ENCODE assay signal across 17 cellular contexts in the genomic region with DNA sequence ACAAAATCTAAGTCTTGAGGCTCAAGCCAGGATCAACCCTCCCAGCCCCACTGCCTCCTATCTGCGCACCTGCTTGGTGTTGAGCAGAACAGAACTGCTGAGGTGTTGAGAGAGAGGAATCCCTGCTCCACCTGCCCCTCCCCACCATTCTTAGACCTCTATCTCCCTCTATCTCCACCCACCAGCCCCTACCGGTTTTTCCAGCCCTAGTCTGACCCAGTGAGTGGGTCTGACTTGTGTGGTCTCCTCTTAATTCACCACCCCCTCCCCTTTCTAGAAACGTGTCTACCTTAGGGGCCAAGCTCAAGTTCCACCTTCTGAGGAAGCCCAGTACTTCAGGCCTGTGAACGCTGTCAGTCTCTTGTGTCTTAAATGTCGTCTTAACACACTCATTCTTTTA.
A peak's percentile ranks its signal among the peaks of the same experiment; 100 is the strongest.
DNase-seq lines count a peak whose midpoint lies in the region; ATAC-seq, FAIRE-seq and TF ChIP-seq lines count a peak whose summit lies in the region.
"Had no signal": no experiment of that assay in that cellular context is flagged by ENCODE, and none has a peak within 500 bp of the region (broad histone marks: within the 10 kb centered on the region; RNA-seq: fewer than 3 reads in every experiment).

No MANE protein-coding gene starts in this region.

- no peaks in the 10 kb centered on the region for H3K36me3 Mint-ChIP-seq in activated CD4-positive, alpha-beta T cell treated with anti-CD3 and anti-CD28 coated beads, Interleukin-2, amount 10 ng/mL, durations not matched to agents 7 days and 5 days (ENCODE audit: low read depth)
- no peaks in the 10 kb centered on the region for H3K36me3 Mint-ChIP-seq in GM23338 (ENCODE audit: low read depth)
- no peaks in the 10 kb centered on the region for H3K36me3 Mint-ChIP-seq in mesothelial cell of epicardium

- H4K20me1 ChIP-seq in GM23338 (replicated peaks; ENCODE audit: insufficient read depth) = no peaks in the 10 kb centered on the region
- no peaks in the 10 kb centered on the region; the same call in 1 of the 2 replicates for H4K20me1 ChIP-seq in K562 (replicated peaks; ENCODE audit: control insufficient read depth, insufficient read depth, low read length)

- TF ChIP-seq RAD21 in K562 (CRISPR knock-in tag; conservative IDR thresholded peaks at IDR 0.05 in 1 of 2, IDR thresholded peaks at IDR 0.05 in 1 of 2) = peak in 1 of 2 experiments; percentile 5; a peak in 1 of 4 replicates

- H3K4me2 ChIP-seq in GM23338 = peak overlapping the region; percentile 68
- H3K4me2 ChIP-seq in K562 (ENCODE audit: insufficient read depth, low read length) = no peak overlapping the region
- H3K4me2 ChIP-seq: PC-9 had no signal

- no peak for TF ChIP-seq POLR2A in K562 (conservative IDR thresholded peaks at IDR 0.05)
- no peak for TF ChIP-seq POLR2A in H54 (IDR thresholded peaks at IDR 0.05; ENCODE audit: low read depth, low read length)

- H3K4me3 ChIP-seq in GM23338 (peak overlapping the region; percentile 28), K562 (no peak overlapping the region)
- H3K4me3 ChIP-seq: GM12878, PC-9 had no signal

- H3K79me2 ChIP-seq in GM23338 (replicated peaks; ENCODE audit: insufficient read depth) (peaks cover 47% of the 10 kb centered on the region), K562 (ENCODE audit: control insufficient read depth, insufficient read depth, low read length) (no peaks in the 10 kb centered on the region)

- no peak overlapping the region for H2AFZ ChIP-seq in GM23338
- H2AFZ ChIP-seq in K562 (ENCODE audit: low read depth, low read length) = no peak overlapping the region
- H2AFZ ChIP-seq: PC-9 had no signal

- intact Hi-C loops in K562 (cut with micrococcal nuclease) = no loop called here

- ATAC-seq in GM23338 = peak; percentile 72
- ATAC-seq in K562 = no peak
- ATAC-seq in GM18502 (IDR thresholded peaks at IDR 0.05; ENCODE audit: poor library complexity, unreplicated experiment) = no peak
- ATAC-seq: GM12878 had no signal

- 0 out of 4 replicates have a peak, but pooled peaks of 1 of the 2 experiments have one; percentile 13 for TF ChIP-seq CTCF in GM23338 (conservative IDR thresholded peaks at IDR 0.05; ENCODE audit: low read depth in 2 of 2)
- TF ChIP-seq CTCF in K562 (IDR thresholded peaks at IDR 0.05 in 2 of 3, conservative IDR thresholded peaks at IDR 0.05 in 1 of 3; ENCODE audit: insufficient read depth in 2 of 3, low read depth in 1 of 3, low read length in 3 of 3) = no peak
- no peak for TF ChIP-seq CTCF in mesothelial cell of epicardium (IDR thresholded peaks at IDR 0.05; ENCODE audit: unreplicated experiment)

- H3F3A ChIP-seq in GM23338 (replicated peaks; ENCODE audit: low read depth) = peaks cover 19% of the 10 kb centered on the region

- no peaks in the 10 kb centered on the region for H3K9me3 Mint-ChIP-seq in activated CD4-positive, alpha-beta T cell treated with anti-CD3 and anti-CD28 coated beads, Interleukin-2, amount 10 ng/mL, durations not matched to agents 7 days and 5 days
- H3K9me3 Mint-ChIP-seq in GM23338 = no peaks in the 10 kb centered on the region
- no peaks in the 10 kb centered on the region for H3K9me3 Mint-ChIP-seq in mesothelial cell of epicardium
- H3K9me3 Mint-ChIP-seq: CD14-positive monocyte had no signal

- peaks cover 40% of the 10 kb centered on the region for H3K4me1 Mint-ChIP-seq in activated CD4-positive, alpha-beta T cell treated with anti-CD3 and anti-CD28 coated beads, Interleukin-2, amount 10 ng/mL, durations not matched to agents 7 days and 5 days
- H3K4me1 Mint-ChIP-seq in GM23338 (peaks cover 69% of the 10 kb centered on the region), mesothelial cell of epicardium (peaks cover 34% of the 10 kb centered on the region)

- no peaks in the 10 kb centered on the region for H3K27me3 Mint-ChIP-seq in activated CD4-positive, alpha-beta T cell treated with anti-CD3 and anti-CD28 coated beads, Interleukin-2, amount 10 ng/mL, durations not matched to agents 7 days and 5 days
- H3K27me3 Mint-ChIP-seq in GM23338 (ENCODE audit: insufficient read depth, low read depth, poor library complexity) (peaks cover 7% of the 10 kb centered on the region), mesothelial cell of epicardium (ENCODE audit: low read depth) (no peaks in the 10 kb centered on the region)

- H3K4me1 ChIP-seq in GM23338 (ENCODE audit: insufficient read depth) (peaks cover 65% of the 10 kb centered on the region), K562 (replicated peaks in 1 of 2; ENCODE audit: control insufficient read depth in 2 of 2, insufficient read depth in 2 of 2, low read length in 2 of 2) (no peaks in the 10 kb centered on the region)

- POLR2A ChIA-PET in activated CD4-positive, alpha-beta T cell treated with anti-CD3 and anti-CD28 coated beads, Interleukin-2, amount 10 ng/mL, durations not matched to agents 7 days and 5 days (lab: Charles Lee) = no interaction called here
- POLR2A ChIA-PET in K562 (lab: Yijun Ruan, JAX) = interaction anchor here (0.7 kb wide), 1 partner anchor 742 kb away, joined by 3 read pairs; no protein-coding TSS in a partner anchor

- CTCF ChIA-PET in activated CD4-positive, alpha-beta T cell treated with anti-CD3 and anti-CD28 coated beads, Interleukin-2, amount 10 ng/mL, durations not matched to agents 7 days and 5 days (lab: Charles Lee) = interaction anchor here (1.2 to 1.3 kb wide), 3 partner anchors 54 to 116 kb away, joined by 3 to 4 read pairs (median 3); no protein-coding TSS in a partner anchor
- CTCF ChIA-PET in K562 (lab: Yijun Ruan, JAX; ENCODE audit: low intra/inter-chr PET ratio) = no interaction called here

- H3K27me3 ChIP-seq in GM23338 (ENCODE audit: insufficient read depth) = no peaks in the 10 kb centered on the region
- peaks cover 4 to 29% of the 10 kb centered on the region in 2 experiments; a peak in 4 of 5 replicates for H3K27me3 ChIP-seq in K562 (ENCODE audit: control insufficient read depth in 2 of 2, insufficient read depth in 2 of 2, low read length in 2 of 2)

- H3K36me3 ChIP-seq in GM23338 (ENCODE audit: insufficient read depth) (no peaks in the 10 kb centered on the region), K562 (ENCODE audit: control insufficient read depth, insufficient read depth, low read length) (no peaks in the 10 kb centered on the region)

- H3K9me1 ChIP-seq in K562 (ENCODE audit: control insufficient read depth, insufficient read depth, low read length) = no peaks in the 10 kb centered on the region

- TF ChIP-seq EP300 in K562 (IDR thresholded peaks at IDR 0.05; ENCODE audit: low read length) = no peak

- in situ Hi-C loops in K562 (cut with MboI) = no loop called here

- no peak overlapping the region for H3K9ac ChIP-seq in K562 (ENCODE audit: insufficient read depth in 1 of 2, low read depth in 2 of 2, low read length in 2 of 2)

- peaks cover 5% of the 10 kb centered on the region for H3K9me2 ChIP-seq in GM23338 (ENCODE audit: insufficient read depth)

- H3K4me3 Mint-ChIP-seq in activated CD4-positive, alpha-beta T cell treated with anti-CD3 and anti-CD28 coated beads, Interleukin-2, amount 10 ng/mL, durations not matched to agents 7 days and 5 days = no peak overlapping the region
- peak overlapping the region; percentile 49 for H3K4me3 Mint-ChIP-seq in GM23338
- H3K4me3 Mint-ChIP-seq in mesothelial cell of epicardium = no peak overlapping the region
- H3K4me3 Mint-ChIP-seq: CD14-positive monocyte had no signal

- H3K27ac Mint-ChIP-seq in activated CD4-positive, alpha-beta T cell treated with anti-CD3 and anti-CD28 coated beads, Interleukin-2, amount 10 ng/mL, durations not matched to agents 7 days and 5 days = peak overlapping the region; percentile 20
- peak overlapping the region; percentile 95 for H3K27ac Mint-ChIP-seq in GM23338
- H3K27ac Mint-ChIP-seq in mesothelial cell of epicardium = peak overlapping the region; percentile 75

- H3K27ac ChIP-seq in GM23338 (ENCODE audit: low read depth) (peak overlapping the region; percentile 94), K562 (ENCODE audit: extremely low read depth, low read depth, low read length) (no peak overlapping the region)
- H3K27ac ChIP-seq: PC-9, VCaP had no signal

- H3K9me3 ChIP-seq in K562 (replicated peaks; ENCODE audit: control insufficient read depth, insufficient read depth, low read depth, low read length) = no peaks in the 10 kb centered on the region

- BruUV-seq in K562 (replicated peaks; lab: Mats Ljungman, UMichigan) = no TSS peak

- FAIRE-seq in K562 (lab: Jason Lieb, UNC) (no peak), H54 (lab: Jason Lieb, UNC) (no peak)
- FAIRE-seq: GM12878 had no signal

- DNase-seq in activated CD4-positive, alpha-beta T cell treated with anti-CD3 and anti-CD28 coated beads, Interleukin-2, amount 10 ng/mL, durations not matched to agents 7 days and 5 days = no peak
- no peak for DNase-seq in activated CD4-positive, alpha-beta T cell treated with anti-CD3 and anti-CD28 coated beads, Interleukin-2, amount 50 U/mL, for 1 hour
- peak; percentile 70 for DNase-seq in GM23338 (ENCODE audit: low spot score)
- DNase-seq in K562 (ENCODE audit: extremely low read depth in 1 of 4, low spot score in 3 of 4) = peak in 1 of 4 experiments; percentile 10
- DNase-seq in mesothelial cell of epicardium (ENCODE audit: low spot score in 2 of 2, unreplicated experiment in 2 of 2) = no peak
- no peak for DNase-seq in occipital lobe (lab: John Stamatoyannopoulos, UW)
- DNase-seq in H54 (ENCODE audit: insufficient read length, low spot score) = no peak
- DNase-seq: activated CD8-positive, alpha-beta memory T cell treated with anti-CD3 and anti-CD28 coated beads, Interleukin-2, amount 50 U/mL, for 4 hours; EL; left colon; NCI-H510A treated with DMSO at 0.1 percent for 48 hours; stimulated activated CD4-positive, alpha-beta T cell treated with anti-CD3 and anti-CD28 coated beads, Interleukin-12 subunit alpha, Interleukin-12 subunit beta, amount 100 ng/mL, for 4 hours had no signal

- WGBS in K562 (ENCODE audit: insufficient coverage, low coverage, missing lambda C conversion rate) = 3% methylated on average over 5 of the region's 5 CpGs

TF ChIP-seq in K562, 482 proteins besides CTCF, POLR2A, EP300 and RAD21:
- TF ChIP-seq ZSCAN32 (CRISPR knock-in tag; IDR thresholded peaks at IDR 0.05) = no peak
- TF ChIP-seq, protein P1, sequence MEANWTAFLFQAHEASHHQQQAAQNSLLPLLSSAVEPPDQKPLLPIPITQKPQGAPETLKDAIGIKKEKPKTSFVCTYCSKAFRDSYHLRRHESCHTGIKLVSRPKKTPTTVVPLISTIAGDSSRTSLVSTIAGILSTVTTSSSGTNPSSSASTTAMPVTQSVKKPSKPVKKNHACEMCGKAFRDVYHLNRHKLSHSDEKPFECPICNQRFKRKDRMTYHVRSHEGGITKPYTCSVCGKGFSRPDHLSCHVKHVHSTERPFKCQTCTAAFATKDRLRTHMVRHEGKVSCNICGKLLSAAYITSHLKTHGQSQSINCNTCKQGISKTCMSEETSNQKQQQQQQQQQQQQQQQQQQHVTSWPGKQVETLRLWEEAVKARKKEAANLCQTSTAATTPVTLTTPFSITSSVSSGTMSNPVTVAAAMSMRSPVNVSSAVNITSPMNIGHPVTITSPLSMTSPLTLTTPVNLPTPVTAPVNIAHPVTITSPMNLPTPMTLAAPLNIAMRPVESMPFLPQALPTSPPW (CRISPR knock-in tag; IDR thresholded peaks at IDR 0.05) = 0 out of 2 replicates have a peak, but pooled peaks have one; percentile 33

Comparison
In these comparisons a context has a peak if more than half of its experiments do, and no peak if none do; other contexts are left out.
1. H3K27ac Mint-ChIP-seq: peak in every context shown above with its lines; median percentile 95 in GM23338; 75 in mesothelial cell of epicardium; 20 in activated CD4-positive, alpha-beta T cell treated with anti-CD3 and anti-CD28 coated beads, Interleukin-2, amount 10 ng/mL, durations not matched to agents 7 days and 5 days.